ENCODE assay signal across 25 cellular contexts in the genomic region with DNA sequence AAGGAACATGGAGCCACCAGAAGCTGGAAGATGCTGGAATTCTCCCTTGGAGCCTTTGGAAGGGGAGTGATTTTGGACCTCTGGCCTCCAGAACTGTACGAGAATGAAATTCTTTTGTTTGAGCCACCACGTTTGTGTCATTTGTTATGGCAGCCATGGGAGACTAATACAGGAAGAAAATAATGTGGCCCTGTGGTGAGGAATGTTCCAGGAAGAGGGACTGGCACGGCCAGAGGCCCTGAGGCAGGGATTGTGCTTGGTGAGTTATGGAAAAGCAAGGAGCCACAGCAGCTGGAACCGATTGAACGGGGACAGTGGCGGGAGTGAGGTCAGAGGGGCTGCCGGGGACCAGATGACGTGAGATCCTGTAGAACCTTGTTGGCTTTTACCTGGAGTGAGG.
"Had no signal": no experiment of that assay in that cellular context is flagged by ENCODE, and none has a peak within 500 bp of the region (broad histone marks: within the 10 kb centered on the region; RNA-seq: fewer than 3 reads in every experiment).

No MANE protein-coding gene starts in this region.

- FAIRE-seq: bronchial epithelial cell had no signal

- DNase-seq: activated CD4-positive, alpha-beta memory T cell treated with anti-CD3 and anti-CD28 coated beads, Interleukin-2, amount 10 ng/mL, durations not matched to agents 7 days and 5 days; activated CD4-positive, alpha-beta T cell treated with anti-CD3 and anti-CD28 coated beads for 4 hours; activated CD8-positive, alpha-beta memory T cell treated with anti-CD3 and anti-CD28 coated beads for 24 hours; activated CD8-positive, alpha-beta memory T cell treated with anti-CD3 and anti-CD28 coated beads, Interleukin-2, amount 10 ng/mL, durations not matched to agents 7 days and 5 days; activated CD8-positive, alpha-beta memory T cell treated with anti-CD3 and anti-CD28 coated beads, Interleukin-2, amount 50 U/mL, for 48 hours; activated effector memory CD4-positive, alpha-beta T cell treated with Interleukin-2 at 50 U/mL for 16 hours; activated naive CD4-positive, alpha-beta T cell treated with anti-CD3 and anti-CD28 coated beads, Interleukin-2, amount 10 ng/mL, durations not matched to agents 7 days and 5 days; activated naive CD8-positive, alpha-beta T cell treated with anti-CD3 and anti-CD28 coated beads, Interleukin-2, amount 50 U/mL, for 24 hours; activated T-cell treated with anti-CD3 and anti-CD28 coated beads, Interleukin-2, amount 50 U/mL, for 48 hours; anterior cingulate cortex; central memory CD4-positive, alpha-beta T cell; NCI-H1048; NCI-H1105 treated with DMSO at 0.1 percent for 48 hours; NCI-H1436; NCI-H1694; NCI-H1930; NCI-H2081 treated with DMSO at 0.1 percent for 48 hours; NCI-H345; NCI-H524 treated with DMSO at 0.1 percent for 48 hours; RPMI8226; T1000 had no signal

- ATAC-seq: activated CD4-positive, CD25-positive, alpha-beta regulatory T cell treated with anti-CD3 and anti-CD28 coated beads, Interleukin-2, amount 50 U/mL, for 24 hours; activated CD8-positive, alpha-beta memory T cell treated with anti-CD3 and anti-CD28 coated beads, Interleukin-2, amount 10 ng/mL, durations not matched to agents 7 days and 5 days; activated naive CD8-positive, alpha-beta T cell treated with anti-CD3 and anti-CD28 coated beads, Interleukin-2, amount 50 U/mL, for 24 hours; Panc1; WTC11 had no signal
